ENCODE assay signal across 1 cellular context in the genomic region with DNA sequence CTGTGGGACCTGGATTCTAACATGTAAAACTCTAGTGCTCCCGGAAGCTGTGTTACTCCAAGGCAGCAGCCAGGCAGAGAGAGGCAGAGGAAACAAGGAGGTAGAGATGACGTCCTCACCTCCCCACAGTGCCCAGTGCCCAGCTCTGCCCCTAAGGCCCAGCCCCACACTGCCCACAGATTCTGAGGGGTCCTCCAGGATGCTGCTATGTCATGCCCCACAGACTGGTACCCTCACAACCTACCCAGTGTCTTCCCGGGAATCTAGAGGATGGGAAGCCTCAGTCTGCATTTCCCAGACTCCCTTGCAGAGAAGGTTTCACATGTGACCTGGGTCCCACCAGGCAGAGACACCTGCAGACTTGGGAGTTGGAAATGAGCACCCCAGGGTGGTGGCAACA.
TF ChIP-seq lines count a peak whose summit lies in the region.

No MANE protein-coding gene starts in this region.

TF ChIP-seq in IMR-90, 13 proteins besides CTCF, POLR2A, EP300 and RAD21:
- TF ChIP-seq RFX5 (IDR thresholded peaks at IDR 0.05; ENCODE audit: low read depth, low read length) (no peak), MAFK (IDR thresholded peaks at IDR 0.05; ENCODE audit: low read depth, low read length) (no peak), FOS (IDR thresholded peaks at IDR 0.05; ENCODE audit: low read depth, low read length) (no peak), NFE2L2 (IDR thresholded peaks at IDR 0.05; ENCODE audit: low read depth, low read length) (no peak), MAZ (IDR thresholded peaks at IDR 0.05; ENCODE audit: borderline replicate concordance, low read depth, low read length) (no peak), CHD1 (IDR thresholded peaks at IDR 0.05; ENCODE audit: low read depth, low read length) (no peak)
- TF ChIP-seq, protein P1, sequence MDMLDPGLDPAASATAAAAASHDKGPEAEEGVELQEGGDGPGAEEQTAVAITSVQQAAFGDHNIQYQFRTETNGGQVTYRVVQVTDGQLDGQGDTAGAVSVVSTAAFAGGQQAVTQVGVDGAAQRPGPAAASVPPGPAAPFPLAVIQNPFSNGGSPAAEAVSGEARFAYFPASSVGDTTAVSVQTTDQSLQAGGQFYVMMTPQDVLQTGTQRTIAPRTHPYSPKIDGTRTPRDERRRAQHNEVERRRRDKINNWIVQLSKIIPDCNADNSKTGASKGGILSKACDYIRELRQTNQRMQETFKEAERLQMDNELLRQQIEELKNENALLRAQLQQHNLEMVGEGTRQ (IDR thresholded peaks at IDR 0.05; ENCODE audit: low read depth, low read length), result no peak
TF ChIP-seq in IMR-90: peak in this region for 0.
